19 cellular contexts compared by ENCODE assay signal in genomic region chr4:41913509-41913908, GRCh38. TPM values are rescaled to one million over a fixed set of nuclear protein-coding genes. Genes with fewer than 3 reads are reported as not detected.
DNase-seq lines count a peak whose midpoint lies in the region; ATAC-seq, FAIRE-seq and TF ChIP-seq lines count a peak whose summit lies in the region.
"Had no signal": no experiment of that assay in that cellular context is flagged by ENCODE, and none has a peak within 500 bp of the region (broad histone marks: within the 10 kb centered on the region; RNA-seq: fewer than 3 reads in every experiment).

No MANE protein-coding gene starts in this region.

- peak overlapping the region; percentile 7; the same call in 1 of the 2 replicates for H2AFZ ChIP-seq in GM23248

- TF ChIP-seq RAD21 in A549 (conservative IDR thresholded peaks at IDR 0.05 in 1 of 2, IDR thresholded peaks at IDR 0.05 in 1 of 2), result no peak

- no peaks in the 10 kb centered on the region for H3K79me2 ChIP-seq in GM23248 (ENCODE audit: insufficient read depth)

- H3K9me3 ChIP-seq in A549 (no peaks in the 10 kb centered on the region), GM23248 (ENCODE audit: low read depth) (no peaks in the 10 kb centered on the region), RWPE2 (ENCODE audit: severe bottlenecking) (no peaks in the 10 kb centered on the region)
- H3K9me3 ChIP-seq: BE2C, SJSA1 had no signal

- CTCF ChIA-PET in A549 (lab: Yijun Ruan, JAX), result no interaction called here

- TF ChIP-seq POLR2A in A549 (IDR thresholded peaks at IDR 0.05; ENCODE audit: low read length), result no peak

- no peaks in the 10 kb centered on the region for H3K36me3 ChIP-seq in GM23248 (ENCODE audit: low read depth)
- no peaks in the 10 kb centered on the region for H3K36me3 ChIP-seq in RWPE2 (ENCODE audit: low read depth)
- H3K36me3 ChIP-seq: BE2C, SJSA1 had no signal

- POLR2A ChIA-PET in A549 (lab: Yijun Ruan, JAX), result no interaction called here

- H3K4me1 ChIP-seq in A549 (peaks cover 18% of the 10 kb centered on the region), GM23248 (ENCODE audit: insufficient read depth) (no peaks in the 10 kb centered on the region), RWPE2 (ENCODE audit: insufficient read depth, poor library complexity, severe bottlenecking) (peaks cover 16% of the 10 kb centered on the region)
- H3K4me1 ChIP-seq: BE2C, SJSA1 had no signal

- H3F3A ChIP-seq in GM23248 (ENCODE audit: insufficient read depth), result no peaks in the 10 kb centered on the region

- H3K27ac ChIP-seq in A549 (no peak overlapping the region), GM23248 (no peak overlapping the region), RWPE2 (ENCODE audit: poor library complexity, severe bottlenecking) (peak overlapping the region; percentile 62)
- H3K27ac ChIP-seq: RWPE1, SJSA1 had no signal

- DNase-seq in A549 (ENCODE audit: low read depth in 1 of 2, low spot score in 1 of 2) (peak in 1 of 2 experiments; percentile 22), GM23248 (no peak), RWPE2 (ENCODE audit: low spot score) (no peak), fibroblast of villous mesenchyme (ENCODE audit: low read depth) (peak; percentile 12)
- DNase-seq in activated naive CD4-positive, alpha-beta T cell (lab: John Stamatoyannopoulos, UW), result no peak
- DNase-seq: BE2C; CD4-positive, alpha-beta memory T cell; DMS79 treated with DMSO at 0.1 percent for 48 hours; IMR-90; MV-4-11; NCI-H1417 treated with DMSO at 0.1 percent for 48 hours; NCI-H2029 treated with DMSO at 0.1 percent for 48 hours; NCI-H510A treated with DMSO at 0.1 percent for 48 hours had no signal

- H3K4me2 ChIP-seq in A549 (no peak overlapping the region), GM23248 (ENCODE audit: unreplicated experiment) (no peak overlapping the region)

- FAIRE-seq in A549 (lab: Jason Lieb, UNC), result no peak
- FAIRE-seq: D721Med, H1 had no signal

- TF ChIP-seq CTCF in A549 (IDR thresholded peaks at IDR 0.05), result no peak
- no peak for TF ChIP-seq CTCF in RWPE2 (IDR thresholded peaks at IDR 0.05; ENCODE audit: poor library complexity, severe bottlenecking)
- no peak for TF ChIP-seq CTCF in fibroblast of villous mesenchyme (IDR thresholded peaks at IDR 0.05; ENCODE audit: insufficient read depth, low read depth, low read length)

- in situ Hi-C loops in GM23248 (cut with MboI), result no loop called here

- no peak for TF ChIP-seq EP300 in A549 (IDR thresholded peaks at IDR 0.05)

- no peak for ATAC-seq in A549
- peak; percentile 46; the same call in 2 of the 3 replicates for ATAC-seq in RWPE2 (ENCODE audit: low read depth)
- ATAC-seq in GM21825 (IDR thresholded peaks at IDR 0.05; ENCODE audit: unreplicated experiment), result no peak
- no peak for ATAC-seq in HG03196 (IDR thresholded peaks at IDR 0.05; ENCODE audit: unreplicated experiment)

- H3K27me3 ChIP-seq in GM23248 (replicated peaks; ENCODE audit: insufficient read depth) (no peaks in the 10 kb centered on the region), RWPE2 (ENCODE audit: insufficient read depth, poor library complexity, severe bottlenecking) (no peaks in the 10 kb centered on the region)
- H3K27me3 ChIP-seq: BE2C, SJSA1 had no signal

- H3K9me2 ChIP-seq in GM23248 (ENCODE audit: insufficient read depth), result no peaks in the 10 kb centered on the region

- no peak overlapping the region for H3K9ac ChIP-seq in GM23248

- H4K20me1 ChIP-seq in GM23248 (ENCODE audit: insufficient read depth), result no peaks in the 10 kb centered on the region

- no peak overlapping the region for H3K4me3 ChIP-seq in A549
- no peak overlapping the region for H3K4me3 ChIP-seq in GM23248
- no peak overlapping the region for H3K4me3 ChIP-seq in RWPE2 (ENCODE audit: severe bottlenecking)
- no peak overlapping the region for H3K4me3 ChIP-seq in fibroblast of villous mesenchyme (ENCODE audit: low read depth, low read length)
- H3K4me3 ChIP-seq: SJSA1 had no signal

TF ChIP-seq in A549, 52 proteins besides CTCF, POLR2A, EP300 and RAD21:
- TF ChIP-seq MAFK (IDR thresholded peaks at IDR 0.05; ENCODE audit: partially characterized antibody), result peak; percentile 17
- TF ChIP-seq ZNF302 (CRISPR knock-in tag; IDR thresholded peaks at IDR 0.05), result no peak
- TF ChIP-seq ZFP36 (IDR thresholded peaks at IDR 0.05; ENCODE audit: borderline replicate concordance, partially characterized antibody), result no peak

RNA-seq across cellular contexts. Expression of gene TMEM33, which starts 21.7 kb away (rescaled TPM):
- polyA plus RNA-seq in A549 (2011; rRNA removed), result 73.4 and 88.4 TPM in 2 replicates
- polyA plus RNA-seq in A549 (2012; cell fraction: cytosol; rRNA removed), result 28.8 and 34.6 TPM in 2 replicates
- polyA plus RNA-seq in A549 (2012; cell fraction: nucleus; rRNA removed), result 35.8 and 55.8 TPM in 2 replicates
- 29.0 to 32.7 TPM (median 29.1 TPM) in 3 replicates for polyA plus RNA-seq in A549 (2017; fragmentation: RNase III; extraction: RNeasy Plus Mini Kit Qiagen cat#74134 plus additional on column Dnase treatment)
- polyA minus RNA-seq in A549 (2011; rRNA and poly(A)+ RNA removed), result 163 and 181 TPM in 2 replicates
- total RNA-seq in GM23248 (2014; rRNA removed; shearing (Covaris generic)), result 30.4 and 44.6 TPM in 2 replicates
- polyA plus RNA-seq in GM23248 (2016; fragmentation: Nextera tagmentation; extraction: Ambion mirVana), result 44.0 and 44.6 TPM in 2 replicates
- 48.3 and 58.7 TPM in 2 replicates for total RNA-seq in fibroblast of villous mesenchyme
